ENCODE assay signal across 8 cellular contexts in the genomic region with DNA sequence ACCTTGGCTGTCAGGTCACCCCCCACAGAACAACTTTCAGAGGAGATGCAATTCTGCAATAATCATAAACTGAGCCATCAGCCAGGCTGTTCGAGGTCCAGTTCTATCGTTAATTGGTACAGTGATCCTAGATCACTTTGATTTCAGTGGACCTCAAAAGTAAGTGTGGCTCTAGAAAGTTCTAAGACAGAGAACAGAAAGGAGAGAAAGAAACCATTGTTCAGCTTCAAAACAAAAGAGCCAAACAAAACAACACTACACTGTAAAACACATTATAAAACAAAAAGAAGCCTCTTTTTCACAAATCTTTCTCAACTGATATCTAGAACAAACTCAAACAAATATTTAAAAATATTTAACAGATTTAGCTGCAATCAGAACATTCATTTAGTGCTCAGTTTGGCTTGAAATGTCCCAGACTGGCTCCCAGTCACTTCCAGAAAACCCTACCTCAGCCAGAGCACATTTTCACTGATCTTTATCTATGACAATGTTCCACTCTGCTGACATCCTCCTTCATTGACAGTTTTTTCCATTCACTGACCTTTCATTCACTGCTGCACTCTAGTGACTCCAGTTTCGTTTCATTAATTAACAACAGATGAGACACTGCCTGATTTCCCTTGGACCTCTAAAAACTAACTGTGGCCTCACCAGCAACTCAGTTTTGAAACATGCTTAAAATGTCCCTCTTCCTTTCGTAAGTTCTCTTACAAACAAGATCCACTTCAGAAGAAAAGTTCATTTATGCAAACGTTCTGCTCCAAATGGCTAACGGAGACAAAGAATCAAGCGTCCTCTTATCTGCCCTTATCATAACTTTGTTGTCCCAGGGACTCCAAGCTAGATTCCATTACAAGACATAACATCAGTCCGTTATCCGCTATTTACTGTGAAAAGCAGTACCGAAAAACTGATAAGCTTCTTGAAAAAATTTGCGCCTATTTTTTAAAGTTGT. TPM values are rescaled to one million over a fixed set of nuclear protein-coding genes. Genes with fewer than 3 reads are reported as not detected.
DNase-seq lines count a peak whose midpoint lies in the region; ATAC-seq and TF ChIP-seq lines count a peak whose summit lies in the region.

No MANE protein-coding gene starts in this region.

- no peaks in the 10 kb centered on the region for H3K27me3 Mint-ChIP-seq in activated T-helper 2 cell treated with anti-CD3 and anti-CD28 coated beads, Interferon-gamma antibody, Interleukin-2, Interleukin-4, amounts not matched to agents 10 μg/mL and 5 μg/mL and 100 μg/mL, durations not matched to agents 14 hours and 24 hours and 36 hours (ENCODE audit: low read depth)
- no peaks in the 10 kb centered on the region for H3K27me3 Mint-ChIP-seq in stimulated activated naive B cell treated with anti-CD40 and anti-IgM and Interleukin-4, amounts not matched to agents 10 μg/mL and 1 μg/mL and 100 μg/mL, for 72 hours

- H3K27ac ChIP-seq in right cardiac atrium (ENCODE audit: low read length): peak overlapping the region; percentile 30

- peak; percentile 82 for DNase-seq in AG10803 (ENCODE audit: low read depth)
- no peak for DNase-seq in activated T-helper 2 cell treated with anti-CD3 and anti-CD28 coated beads, Interferon-gamma antibody, Interleukin-2, Interleukin-4, amounts not matched to agents 10 μg/mL and 5 μg/mL and 100 μg/mL, durations not matched to agents 14 hours and 24 hours and 36 hours (ENCODE audit: low spot score)
- DNase-seq in right cardiac atrium: no peak
- DNase-seq in stimulated activated naive B cell treated with anti-CD40 and anti-IgM and Interleukin-4, amounts not matched to agents 10 μg/mL and 1 μg/mL and 100 μg/mL, for 72 hours: peak; percentile 28
- no peak for DNase-seq in HEK293T (ENCODE audit: extremely low spot score)
- no peak for DNase-seq in SW 1271 (lab: John Stamatoyannopoulos, UW)

- CTCF ChIA-PET in HEK293T (lab: Yijun Ruan, JAX): interaction anchor here (1.1 kb wide), 1 partner anchor 42 kb away, joined by 3 read pairs; no protein-coding TSS in a partner anchor

- WGBS in right cardiac atrium: 19% methylated on average over 11 of the region's 11 CpGs

- peak overlapping the region; percentile 97 for H3K27ac Mint-ChIP-seq in activated T-helper 2 cell treated with anti-CD3 and anti-CD28 coated beads, Interferon-gamma antibody, Interleukin-2, Interleukin-4, amounts not matched to agents 10 μg/mL and 5 μg/mL and 100 μg/mL, durations not matched to agents 14 hours and 24 hours and 36 hours
- H3K27ac Mint-ChIP-seq in stimulated activated naive B cell treated with anti-CD40 and anti-IgM and Interleukin-4, amounts not matched to agents 10 μg/mL and 1 μg/mL and 100 μg/mL, for 72 hours: peak overlapping the region; percentile 75

- POLR2A ChIA-PET in HEK293T (lab: Yijun Ruan, JAX): interaction anchor here (0.7 kb wide), 1 partner anchor 9 kb away, joined by 3 read pairs; no protein-coding TSS in a partner anchor

- ATAC-seq in GM18873 (IDR thresholded peaks at IDR 0.05; ENCODE audit: low FRiP score, unreplicated experiment) (peak; percentile 85), HG03066 (IDR thresholded peaks at IDR 0.05; ENCODE audit: low read depth, unreplicated experiment) (peak; percentile 74), right cardiac atrium (peak; percentile 78 to 89)
- peak; percentile 98 to 99 for ATAC-seq in stimulated activated naive B cell treated with anti-CD40 and anti-IgM and Interleukin-4, amounts not matched to agents 10 μg/mL and 1 μg/mL and 100 μg/mL, for 72 hours (replicated peaks)

- H3K36me3 Mint-ChIP-seq in activated T-helper 2 cell treated with anti-CD3 and anti-CD28 coated beads, Interferon-gamma antibody, Interleukin-2, Interleukin-4, amounts not matched to agents 10 μg/mL and 5 μg/mL and 100 μg/mL, durations not matched to agents 14 hours and 24 hours and 36 hours (ENCODE audit: low read depth): peaks cover 44% of the 10 kb centered on the region
- H3K36me3 Mint-ChIP-seq in stimulated activated naive B cell treated with anti-CD40 and anti-IgM and Interleukin-4, amounts not matched to agents 10 μg/mL and 1 μg/mL and 100 μg/mL, for 72 hours: peaks cover 3 to 4% of the 10 kb centered on the region in 2 donors

- peaks cover 70% of the 10 kb centered on the region for H3K4me1 Mint-ChIP-seq in activated T-helper 2 cell treated with anti-CD3 and anti-CD28 coated beads, Interferon-gamma antibody, Interleukin-2, Interleukin-4, amounts not matched to agents 10 μg/mL and 5 μg/mL and 100 μg/mL, durations not matched to agents 14 hours and 24 hours and 36 hours (ENCODE audit: low read depth)
- H3K4me1 Mint-ChIP-seq in stimulated activated naive B cell treated with anti-CD40 and anti-IgM and Interleukin-4, amounts not matched to agents 10 μg/mL and 1 μg/mL and 100 μg/mL, for 72 hours: peaks cover 23 to 43% of the 10 kb centered on the region in 2 donors

- intact Hi-C loops in activated T-helper 2 cell treated with anti-CD3 and anti-CD28 coated beads, Interferon-gamma antibody, Interleukin-2, Interleukin-4, amounts not matched to agents 10 μg/mL and 5 μg/mL and 100 μg/mL, durations not matched to agents 14 hours and 24 hours and 36 hours (cut with micrococcal nuclease): loop anchor here (1.0 to 5.0 kb wide), 5 partner anchors 19 to 211 kb away; a partner anchor contains a TSS
- intact Hi-C loops in right cardiac atrium (cut with DNase I): loop anchor here in 1 of 4 donors (5.0 kb wide), 1 partner anchor 56 kb away; a partner anchor contains a TSS

- H3K9me3 ChIP-seq in right cardiac atrium (ENCODE audit: control insufficient read depth, low read length): no peaks in the 10 kb centered on the region

- TF ChIP-seq CTCF in AG10803 (conservative IDR thresholded peaks at IDR 0.05; ENCODE audit: low read length): no peak

- peaks cover 4% of the 10 kb centered on the region for H3K4me1 ChIP-seq in right cardiac atrium (ENCODE audit: control insufficient read depth, insufficient read depth, low read length)

- H3K27me3 ChIP-seq in right cardiac atrium (ENCODE audit: control insufficient read depth, insufficient read depth): no peaks in the 10 kb centered on the region

- H3K4me3 Mint-ChIP-seq in activated T-helper 2 cell treated with anti-CD3 and anti-CD28 coated beads, Interferon-gamma antibody, Interleukin-2, Interleukin-4, amounts not matched to agents 10 μg/mL and 5 μg/mL and 100 μg/mL, durations not matched to agents 14 hours and 24 hours and 36 hours (ENCODE audit: low read depth): peak overlapping the region; percentile 53
- H3K4me3 Mint-ChIP-seq in stimulated activated naive B cell treated with anti-CD40 and anti-IgM and Interleukin-4, amounts not matched to agents 10 μg/mL and 1 μg/mL and 100 μg/mL, for 72 hours: peak overlapping the region; percentile 1 to 37

- H3K9me3 Mint-ChIP-seq in activated T-helper 2 cell treated with anti-CD3 and anti-CD28 coated beads, Interferon-gamma antibody, Interleukin-2, Interleukin-4, amounts not matched to agents 10 μg/mL and 5 μg/mL and 100 μg/mL, durations not matched to agents 14 hours and 24 hours and 36 hours: no peaks in the 10 kb centered on the region
- H3K9me3 Mint-ChIP-seq in stimulated activated naive B cell treated with anti-CD40 and anti-IgM and Interleukin-4, amounts not matched to agents 10 μg/mL and 1 μg/mL and 100 μg/mL, for 72 hours: no peaks in the 10 kb centered on the region

- H3K4me3 ChIP-seq in AG10803 (ENCODE audit: low read length) (peak overlapping the region; percentile 48), right cardiac atrium (ENCODE audit: low read length) (peak overlapping the region; percentile 3)

TF ChIP-seq in HEK293T, 16 proteins besides CTCF, POLR2A, EP300 and RAD21:
- TF ChIP-seq ELF4 (IDR thresholded peaks at IDR 0.05) (no peak), FOXK2 (IDR thresholded peaks at IDR 0.05) (no peak), LEF1 (IDR thresholded peaks at IDR 0.05; ENCODE audit: borderline replicate concordance) (no peak), SUZ12 (IDR thresholded peaks at IDR 0.05) (no peak)
- TF ChIP-seq, protein P1, sequence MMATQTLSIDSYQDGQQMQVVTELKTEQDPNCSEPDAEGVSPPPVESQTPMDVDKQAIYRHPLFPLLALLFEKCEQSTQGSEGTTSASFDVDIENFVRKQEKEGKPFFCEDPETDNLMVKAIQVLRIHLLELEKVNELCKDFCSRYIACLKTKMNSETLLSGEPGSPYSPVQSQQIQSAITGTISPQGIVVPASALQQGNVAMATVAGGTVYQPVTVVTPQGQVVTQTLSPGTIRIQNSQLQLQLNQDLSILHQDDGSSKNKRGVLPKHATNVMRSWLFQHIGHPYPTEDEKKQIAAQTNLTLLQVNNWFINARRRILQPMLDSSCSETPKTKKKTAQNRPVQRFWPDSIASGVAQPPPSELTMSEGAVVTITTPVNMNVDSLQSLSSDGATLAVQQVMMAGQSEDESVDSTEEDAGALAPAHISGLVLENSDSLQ (IDR thresholded peaks at IDR 0.05): no peak

RNA-seq across cellular contexts. Expression of a gene that starts 56.8 kb away (rescaled TPM):
- 64.7 and 66.5 TPM in 2 replicates for total RNA-seq in activated T-helper 2 cell treated with anti-CD3 and anti-CD28 coated beads, Interferon-gamma antibody, Interleukin-2, Interleukin-4, amounts not matched to agents 10 μg/mL and 5 μg/mL and 100 μg/mL, durations not matched to agents 14 hours and 24 hours and 36 hours
- 10 to 100 TPM; 11.1 to 17.2 (median 14.3) TPM for total RNA-seq in right cardiac atrium
- 4.2 TPM for polyA plus RNA-seq in right cardiac atrium

Comparison
In these comparisons a context has a peak if more than half of its experiments do, and no peak if none do; other contexts are left out.
1. DNase-seq: peak in AG10803 (single experiment) and stimulated activated naive B cell treated with anti-CD40 and anti-IgM and Interleukin-4, amounts not matched to agents 10 μg/mL and 1 μg/mL and 100 μg/mL, for 72 hours (single experiment); none in activated T-helper 2 cell treated with anti-CD3 and anti-CD28 coated beads, Interferon-gamma antibody, Interleukin-2, Interleukin-4, amounts not matched to agents 10 μg/mL and 5 μg/mL and 100 μg/mL, durations not matched to agents 14 hours and 24 hours and 36 hours (single experiment), right cardiac atrium (0 of 3), HEK293T (single experiment) and SW 1271 (0 of 2).
2. Peak in every context shown above with its lines, with median percentiles within 50 percentile points of each other: ATAC-seq.